In the genomic region with DNA sequence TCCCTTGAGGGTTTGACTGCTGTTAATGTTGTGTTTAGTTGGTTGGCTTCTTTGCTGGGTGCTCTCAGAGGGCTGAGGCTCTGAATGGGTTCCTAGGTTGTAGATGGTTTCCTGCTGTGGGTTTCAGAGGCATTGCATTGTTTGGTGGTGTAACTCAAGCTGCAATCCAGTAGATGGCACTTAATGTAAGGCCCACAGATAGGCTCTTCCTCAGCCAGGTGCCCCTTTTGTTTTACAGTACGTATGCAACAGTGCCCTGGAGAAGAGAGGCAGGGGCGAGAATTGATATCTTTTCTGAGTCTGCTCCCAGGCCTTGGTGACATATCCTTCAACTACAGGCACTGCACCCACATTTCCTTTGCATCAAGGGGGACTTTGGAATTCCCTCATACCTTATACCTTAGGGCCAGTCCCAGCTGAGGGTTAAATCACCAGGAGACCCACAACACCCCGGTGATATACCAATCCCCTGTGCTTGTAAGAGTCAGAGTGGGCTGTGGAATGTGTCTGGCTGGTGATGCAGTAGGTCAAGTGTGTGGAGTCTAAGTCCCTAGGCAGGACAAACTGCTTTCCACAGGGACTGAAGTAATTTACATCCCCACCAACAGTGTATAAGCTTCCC, we compare ENCODE assay signal across 8 cellular contexts. TPM values are rescaled to one million over a fixed set of nuclear protein-coding genes. Genes with fewer than 3 reads are reported as not detected.
DNase-seq lines count a peak whose midpoint lies in the region; ATAC-seq and TF ChIP-seq lines count a peak whose summit lies in the region.

No MANE protein-coding gene starts in this region.

- ATAC-seq in GM21526 (IDR thresholded peaks at IDR 0.05; ENCODE audit: low FRiP score, unreplicated experiment) (peak; percentile 90), HG03571 (IDR thresholded peaks at IDR 0.05; ENCODE audit: unreplicated experiment) (peak; percentile 66), GM21515 (IDR thresholded peaks at IDR 0.05; ENCODE audit: unreplicated experiment) (no peak)

- H3K4me1 ChIP-seq in mesenchymal stem cell (ENCODE audit: control insufficient read depth, insufficient read depth, low read depth, low read length), result no peaks in the 10 kb centered on the region

- H2AFZ ChIP-seq in mesenchymal stem cell (ENCODE audit: low read depth, low read length), result no peak overlapping the region

- no peak overlapping the region for H2BK15ac ChIP-seq in mesenchymal stem cell (ENCODE audit: low read depth, poor library complexity, severe bottlenecking)

- no peak overlapping the region for H3K4me3 ChIP-seq in mesenchymal stem cell (ENCODE audit: insufficient read depth in 1 of 2, low read depth in 1 of 2, low read length in 2 of 2)

- no peak overlapping the region for H3K9ac ChIP-seq in mesenchymal stem cell (ENCODE audit: low read length)

- no peak overlapping the region for H3K23ac ChIP-seq in mesenchymal stem cell (ENCODE audit: low read length in 2 of 2)

- no peak for TF ChIP-seq CTCF in GM13976 (IDR thresholded peaks at IDR 0.05; ENCODE audit: borderline replicate concordance, control extremely low read depth, extremely low read depth, insufficient read depth, missing control alignments)

- H3K4me2 ChIP-seq in mesenchymal stem cell (ENCODE audit: low read length, poor library complexity, severe bottlenecking), result no peak overlapping the region

- no peak overlapping the region for H2AK5ac ChIP-seq in mesenchymal stem cell (ENCODE audit: low read length, severe bottlenecking)

- H2BK120ac ChIP-seq in mesenchymal stem cell (ENCODE audit: low read depth, low read length), result no peak overlapping the region

- H3K18ac ChIP-seq in mesenchymal stem cell (ENCODE audit: low read depth in 1 of 2, low read length in 2 of 2), result no peak overlapping the region

- H3K79me1 ChIP-seq in mesenchymal stem cell (replicated peaks; ENCODE audit: low read length, poor library complexity, severe bottlenecking), result no peaks in the 10 kb centered on the region

- H2BK5ac ChIP-seq in mesenchymal stem cell (ENCODE audit: low read depth, low read length, poor library complexity, severe bottlenecking), result no peak overlapping the region

- no peak overlapping the region for H4K91ac ChIP-seq in mesenchymal stem cell (ENCODE audit: low read length)

- no peaks in the 10 kb centered on the region for H3K9me3 ChIP-seq in mesenchymal stem cell (ENCODE audit: control insufficient read depth, low read length)

- no peak overlapping the region for H3K4ac ChIP-seq in mesenchymal stem cell (ENCODE audit: low read depth in 1 of 2, low read length in 2 of 2)

- DNase-seq in GM13976 (ENCODE audit: low spot score) (peak; percentile 23), SHP77 (lab: John Stamatoyannopoulos, UW) (peak; percentile 71 to 80), mesenchymal stem cell (peak; percentile 2), islet precursor cell (no peak)
- DNase-seq in activated effector memory CD4-positive, alpha-beta T cell treated with Interleukin-2 at 50 U/mL for 16 hours, result no peak

- in situ Hi-C loops in GM13976 (cut with MboI; ENCODE audit: low sequenced_read_pairs, unreplicated experiment), result loop anchor here (10.0 kb wide), 1 partner anchor 231 kb away; a partner anchor contains a TSS

- no peak overlapping the region for H4K8ac ChIP-seq in mesenchymal stem cell (ENCODE audit: low read length)

- H3K36me3 ChIP-seq in mesenchymal stem cell (ENCODE audit: control insufficient read depth in 1 of 2, insufficient read depth in 2 of 2, low read depth in 1 of 2, low read length in 2 of 2), result no peaks in the 10 kb centered on the region

- no peak overlapping the region for H3K27ac ChIP-seq in mesenchymal stem cell (ENCODE audit: low read length, poor library complexity, severe bottlenecking)

- WGBS in mesenchymal stem cell, result 26% methylated on average over 2 of the region's 3 CpGs

- H2BK12ac ChIP-seq in mesenchymal stem cell (ENCODE audit: low read length in 2 of 2), result no peak overlapping the region

- peaks cover 13 to 37% of the 10 kb centered on the region in 2 experiments for H3K27me3 ChIP-seq in mesenchymal stem cell (ENCODE audit: control insufficient read depth in 1 of 2, insufficient read depth in 1 of 2, low read length in 2 of 2)

- H3K14ac ChIP-seq in mesenchymal stem cell (ENCODE audit: low read length in 2 of 2), result no peak overlapping the region

RNA-seq across cellular contexts. Expression of a gene that starts 7.0 kb away (rescaled TPM):
- not detected for polyA plus RNA-seq in mesenchymal stem cell (2013, experiment 1 of 2)
- polyA plus RNA-seq in mesenchymal stem cell (2013, experiment 2 of 2), result not detected

Comparison
In these comparisons a context has a peak if more than half of its experiments do, and no peak if none do; other contexts are left out.
1. DNase-seq: peak in GM13976 (single experiment), SHP77 (2 of 2) and mesenchymal stem cell (single experiment); none in activated effector memory CD4-positive, alpha-beta T cell treated with Interleukin-2 at 50 U/mL for 16 hours (single experiment) and islet precursor cell (single experiment).